In genomic region chr4:4308800-4309441, GRCh38 we compare ENCODE assay signal across 1 cellular context.
TF ChIP-seq lines count a peak whose summit lies in the region.

No MANE protein-coding gene starts in this region.

TF ChIP-seq in WTC11, 78 proteins besides CTCF, POLR2A, EP300 and RAD21 (continued from another document):
- TF ChIP-seq ZNF512 (CRISPR knock-in tag; IDR thresholded peaks at IDR 0.05; ENCODE audit: borderline replicate concordance) = no peak
- no peak for TF ChIP-seq CDX4 (CRISPR knock-in tag; IDR thresholded peaks at IDR 0.05; ENCODE audit: borderline replicate concordance)
- no peak for TF ChIP-seq JUN (CRISPR knock-in tag; IDR thresholded peaks at IDR 0.05)
- TF ChIP-seq SMAD3 (CRISPR knock-in tag; IDR thresholded peaks at IDR 0.05; ENCODE audit: borderline replicate concordance) = no peak
